In the genomic region with DNA sequence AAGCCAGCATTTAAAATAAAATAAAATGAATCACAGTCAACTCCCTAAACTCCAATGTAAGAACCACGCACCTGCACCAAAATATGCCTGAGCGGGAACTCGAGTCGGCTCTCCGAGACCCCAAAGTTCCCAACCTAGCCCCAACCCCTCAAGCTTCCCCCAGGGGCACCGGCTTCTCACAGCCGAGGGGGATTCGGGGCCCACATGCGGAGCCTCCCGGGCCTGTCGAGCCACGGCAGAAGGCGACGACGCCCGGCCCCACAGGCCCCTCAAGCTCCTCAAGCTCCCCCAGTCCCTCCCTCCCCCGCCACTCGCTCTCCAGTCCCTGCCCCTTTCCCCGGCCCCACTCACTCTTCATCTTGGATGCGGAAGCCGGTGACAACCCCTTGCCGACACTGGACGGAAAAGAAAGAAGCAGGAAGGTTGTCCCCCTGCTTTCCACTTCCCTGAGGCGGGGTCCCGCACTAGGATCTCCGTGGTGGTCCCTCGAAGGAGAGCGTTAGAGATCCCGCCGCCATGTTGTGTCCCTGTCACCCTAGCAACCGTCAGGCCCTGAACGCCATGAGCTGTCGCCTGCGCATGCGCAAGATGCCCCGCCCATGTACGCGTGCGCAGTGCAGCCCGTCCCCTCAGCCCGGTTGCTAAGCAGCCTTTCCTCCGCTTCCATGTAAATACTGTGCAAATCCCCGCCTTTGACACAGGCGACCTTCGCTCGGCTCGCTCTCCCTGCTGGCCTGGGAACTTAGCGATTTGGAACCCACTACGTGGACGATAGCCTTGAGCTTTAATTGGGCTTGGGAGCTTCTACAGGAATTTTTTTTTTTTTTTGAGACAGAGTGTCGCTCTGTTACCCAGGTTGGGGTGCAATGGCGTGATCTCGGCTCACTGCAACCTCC, we compare ENCODE assay signal across 8 cellular contexts. TPM values are rescaled to one million over a fixed set of nuclear protein-coding genes. Genes with fewer than 3 reads are reported as not detected.
DNase-seq lines count a peak whose midpoint lies in the region; ATAC-seq, FAIRE-seq and TF ChIP-seq lines count a peak whose summit lies in the region.

A gene with protein sequence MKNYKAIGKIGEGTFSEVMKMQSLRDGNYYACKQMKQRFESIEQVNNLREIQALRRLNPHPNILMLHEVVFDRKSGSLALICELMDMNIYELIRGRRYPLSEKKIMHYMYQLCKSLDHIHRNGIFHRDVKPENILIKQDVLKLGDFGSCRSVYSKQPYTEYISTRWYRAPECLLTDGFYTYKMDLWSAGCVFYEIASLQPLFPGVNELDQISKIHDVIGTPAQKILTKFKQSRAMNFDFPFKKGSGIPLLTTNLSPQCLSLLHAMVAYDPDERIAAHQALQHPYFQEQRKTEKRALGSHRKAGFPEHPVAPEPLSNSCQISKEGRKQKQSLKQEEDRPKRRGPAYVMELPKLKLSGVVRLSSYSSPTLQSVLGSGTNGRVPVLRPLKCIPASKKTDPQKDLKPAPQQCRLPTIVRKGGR (minus strand): TSS at position 554 of the 896 bp plus-strand sequence. CDS start 196 bp downstream, at position 358.

- no peaks in the 10 kb centered on the region for H3K23me2 ChIP-seq in H1 (ENCODE audit: low read depth, low read length)

- no peak within 1 kb of the TSS for H3K14ac ChIP-seq in H1 (ENCODE audit: insufficient read length)
- H3K14ac ChIP-seq in mesenchymal stem cell (ENCODE audit: low read length in 2 of 2): no peak within 1 kb of the TSS

- H2AK5ac ChIP-seq in H1 (ENCODE audit: low read depth, low read length): no peak within 1 kb of the TSS
- no peak within 1 kb of the TSS for H2AK5ac ChIP-seq in mesenchymal stem cell (ENCODE audit: low read length, severe bottlenecking)

- peak within 1 kb of the TSS; percentile 0; the same call in 1 of the 2 replicates for H2BK5ac ChIP-seq in H1 (ENCODE audit: low read depth, low read length)
- H2BK5ac ChIP-seq in mesenchymal stem cell (ENCODE audit: low read depth, low read length, poor library complexity, severe bottlenecking): no peak within 1 kb of the TSS

- no peak within 1 kb of the TSS for H2BK120ac ChIP-seq in H1 (replicated peaks; ENCODE audit: low read depth, low read length)
- no peak within 1 kb of the TSS for H2BK120ac ChIP-seq in mesenchymal stem cell (ENCODE audit: low read depth, low read length)

- 5% methylated on average over 44 of the region's 53 CpGs; no CpG with 5 or more reads in 1 of the 2 experiments for WGBS in H1 (ENCODE audit: extremely low coverage in 1 of 2, insufficient coverage in 1 of 2, insufficient read length in 1 of 2, insufficient replicate concordance in 2 of 2, low coverage in 1 of 2, low lambda C conversion rate in 2 of 2, missing lambda C conversion rate in 1 of 2), 2 experiments
- WGBS in mesenchymal stem cell: under 1% methylated on average over 43 of the region's 53 CpGs

- peak; percentile 98 for ATAC-seq in GM21423 (IDR thresholded peaks at IDR 0.05; ENCODE audit: unreplicated experiment)

- peak; percentile 92 for FAIRE-seq in H1 (lab: Jason Lieb, UNC)

- H3K79me1 ChIP-seq in H1 (ENCODE audit: low read depth, low read length): no peaks in the 10 kb centered on the region
- H3K79me1 ChIP-seq in mesenchymal stem cell (replicated peaks; ENCODE audit: low read length, poor library complexity, severe bottlenecking): peaks cover 3% of the 10 kb centered on the region

- no peak within 1 kb of the TSS for H2BK12ac ChIP-seq in H1 (ENCODE audit: low read depth, low read length)
- no peak within 1 kb of the TSS for H2BK12ac ChIP-seq in mesenchymal stem cell (ENCODE audit: low read length in 2 of 2)

- peak within 1 kb of the TSS in 3 of 4 experiments; percentile 39 to 55 (median 48); a peak in 6 of 7 replicates for H3K9ac ChIP-seq in H1 (replicated peaks in 1 of 4; ENCODE audit: extremely low read depth in 1 of 4, low read depth in 3 of 4, low read length in 3 of 4)
- peak within 1 kb of the TSS; percentile 99 for H3K9ac ChIP-seq in mesenchymal stem cell (ENCODE audit: low read length)

- no peak within 1 kb of the TSS for H4K91ac ChIP-seq in H1 (replicated peaks; ENCODE audit: insufficient read length, low read length)
- H4K91ac ChIP-seq in mesenchymal stem cell (ENCODE audit: low read length): no peak within 1 kb of the TSS

- H2BK15ac ChIP-seq in H1 (ENCODE audit: low read length): no peak within 1 kb of the TSS
- no peak within 1 kb of the TSS for H2BK15ac ChIP-seq in mesenchymal stem cell (ENCODE audit: low read depth, poor library complexity, severe bottlenecking)

- H3K9me3 ChIP-seq in H1 (ENCODE audit: insufficient read depth in 2 of 2, low read depth in 1 of 2, low read length in 1 of 2) (no peaks in the 10 kb centered on the region), mesenchymal stem cell (ENCODE audit: control insufficient read depth, low read length) (no peaks in the 10 kb centered on the region)

- no peak for TF ChIP-seq POLR2A in H1 (IDR thresholded peaks at IDR 0.05; ENCODE audit: control extremely low read depth in 1 of 2, low read depth in 2 of 2, low read length in 2 of 2)

- TF ChIP-seq EP300 in H1 (IDR thresholded peaks at IDR 0.05; ENCODE audit: borderline replicate concordance in 1 of 2, low read depth in 2 of 2, low read length in 2 of 2): no peak

- H3K36me3 ChIP-seq in H1 (ENCODE audit: control insufficient read depth in 2 of 4, insufficient read depth in 4 of 4, low read length in 3 of 4): no peaks in the 10 kb centered on the region
- no peaks in the 10 kb centered on the region for H3K36me3 ChIP-seq in mesenchymal stem cell (ENCODE audit: control insufficient read depth in 1 of 2, insufficient read depth in 2 of 2, low read depth in 1 of 2, low read length in 2 of 2)

- H3K27ac ChIP-seq in H1 (ENCODE audit: low read depth, low read length): peak within 1 kb of the TSS; percentile 5; the same call in 1 of the 2 replicates
- no peak within 1 kb of the TSS for H3K27ac ChIP-seq in mesenchymal stem cell (ENCODE audit: low read length, poor library complexity, severe bottlenecking)

- H3K18ac ChIP-seq in H1 (ENCODE audit: extremely low read depth, low read length) (no peak within 1 kb of the TSS), mesenchymal stem cell (ENCODE audit: low read depth in 1 of 2, low read length in 2 of 2) (no peak within 1 kb of the TSS)

- DNase-seq in COLO829 (ENCODE audit: low spot score): peak; percentile 98
- DNase-seq in HUDEP-2 (lab: John Stamatoyannopoulos, UW; ENCODE audit: unreplicated experiment in 76 of 76): peak in 75 of 76 experiments; percentile 5 to 97 (median 90)
- DNase-seq in NOMO-1 treated with dmso at 0.1 percent for 144 hours (lab: John Stamatoyannopoulos, UW; ENCODE audit: unreplicated experiment): peak; percentile 90
- DNase-seq in activated CD8-positive, alpha-beta memory T cell treated with anti-CD3 and anti-CD28 coated beads, Interleukin-2, amount 50 U/mL, for 1 hour (ENCODE audit: extremely low read depth): peak; percentile 85
- peak; percentile 97 to 100 for DNase-seq in H1 (ENCODE audit: low read depth in 1 of 2, low spot score in 2 of 2)
- peak; percentile 98 for DNase-seq in mesenchymal stem cell
- peak; percentile 89 for DNase-seq in stimulated activated CD8-positive, alpha-beta memory T cell treated with anti-CD3 and anti-CD28 coated beads, Interleukin-12 subunit alpha, Interleukin-12 subunit beta, amount 100 ng/mL, for 24 hours (ENCODE audit: extremely low read depth)

- H3K4me2 ChIP-seq in H1 (ENCODE audit: insufficient read depth in 1 of 2, low read depth in 2 of 2, low read length in 2 of 2) (peak within 1 kb of the TSS; percentile 46 to 83), mesenchymal stem cell (ENCODE audit: low read length, poor library complexity, severe bottlenecking) (peak within 1 kb of the TSS; percentile 69)

- H3K4me3 ChIP-seq in H1 (ENCODE audit: extremely low read depth in 1 of 4, insufficient read depth in 2 of 4, low read depth in 3 of 4, low read length in 4 of 4) (peak within 1 kb of the TSS; percentile 67 to 83 (median 74)), mesenchymal stem cell (ENCODE audit: insufficient read depth in 1 of 2, low read depth in 1 of 2, low read length in 2 of 2) (peak within 1 kb of the TSS; percentile 80 to 95)

- no peak for TF ChIP-seq CTCF in H1 (IDR thresholded peaks at IDR 0.05; ENCODE audit: control extremely low read depth in 1 of 3, insufficient read depth in 1 of 3, low read depth in 1 of 3, low read length in 3 of 3)

- H3K23ac ChIP-seq in H1 (ENCODE audit: insufficient read length): no peak within 1 kb of the TSS
- no peak within 1 kb of the TSS for H3K23ac ChIP-seq in mesenchymal stem cell (ENCODE audit: low read length in 2 of 2)

- H3K27me3 ChIP-seq in H1 (replicated peaks in 1 of 4; ENCODE audit: control insufficient read depth in 3 of 4, extremely low read depth in 1 of 4, insufficient read depth in 3 of 4, low read length in 3 of 4): no peaks in the 10 kb centered on the region
- H3K27me3 ChIP-seq in mesenchymal stem cell (ENCODE audit: control insufficient read depth in 1 of 2, insufficient read depth in 1 of 2, low read length in 2 of 2): no peaks in the 10 kb centered on the region

- CTCF ChIA-PET in H1 (lab: Charles Lee; ENCODE audit: partially characterized antibody): interaction anchor here (0.6 to 3.7 kb wide), 5 partner anchors 10 to 258 kb away, joined by 3 to 19 read pairs (median 4); a partner anchor contains a TSS

- 0 out of 2 replicates have a peak within 1 kb of the TSS, but pooled peaks have one; percentile 42 for H2AFZ ChIP-seq in H1 (ENCODE audit: low read length)
- H2AFZ ChIP-seq in mesenchymal stem cell (ENCODE audit: low read depth, low read length): peak within 1 kb of the TSS; percentile 57

- POLR2A ChIA-PET in H1 (lab: Charles Lee; ENCODE audit: partially characterized antibody): interaction anchor here (0.6 to 2.1 kb wide), 5 partner anchors 10 to 165 kb away, joined by 3 to 14 read pairs (median 3); a partner anchor contains a TSS

- H3K4me1 ChIP-seq in H1 (replicated peaks in 1 of 4; ENCODE audit: control insufficient read depth in 3 of 4, insufficient read depth in 4 of 4, low read length in 3 of 4): no peaks in the 10 kb centered on the region
- peaks cover 2% of the 10 kb centered on the region for H3K4me1 ChIP-seq in mesenchymal stem cell (ENCODE audit: control insufficient read depth, insufficient read depth, low read depth, low read length)

- H3K4ac ChIP-seq in H1 (replicated peaks; ENCODE audit: insufficient read length, low read depth, low read length): no peak within 1 kb of the TSS
- H3K4ac ChIP-seq in mesenchymal stem cell (ENCODE audit: low read depth in 1 of 2, low read length in 2 of 2): no peak within 1 kb of the TSS

- no peaks in the 10 kb centered on the region for H4K20me1 ChIP-seq in H1 (replicated peaks in 1 of 2; ENCODE audit: control insufficient read depth in 1 of 2, insufficient read depth in 2 of 2, low read length in 2 of 2)

- no peak within 1 kb of the TSS for H4K8ac ChIP-seq in H1 (ENCODE audit: extremely low read depth, insufficient read depth, low read length)
- no peak within 1 kb of the TSS for H4K8ac ChIP-seq in mesenchymal stem cell (ENCODE audit: low read length)

- no peaks in the 10 kb centered on the region for H3K79me2 ChIP-seq in H1 (ENCODE audit: control insufficient read depth in 1 of 2, insufficient read depth in 2 of 2, low read length in 2 of 2)

- 0 out of 4 replicates have a peak, but pooled peaks of 1 of the 2 experiments have one; percentile 2 for TF ChIP-seq RAD21 in H1 (IDR thresholded peaks at IDR 0.05 in 1 of 2, conservative IDR thresholded peaks at IDR 0.05 in 1 of 2; ENCODE audit: low read depth in 2 of 2, low read length in 2 of 2)

- H4K5ac ChIP-seq in H1 (ENCODE audit: insufficient read length, low read depth, low read length): no peak within 1 kb of the TSS

- H3K56ac ChIP-seq in H1 (replicated peaks; ENCODE audit: insufficient read length, low read depth, low read length): no peak within 1 kb of the TSS

- no peak within 1 kb of the TSS for H2BK20ac ChIP-seq in H1 (ENCODE audit: low read length)

RNA-seq across cellular contexts. Expression of the gene that starts here (rescaled TPM):
- total RNA-seq in H1 (2021; fragmentation: NEBNext Ultra II Directional; extraction: Animal tissue kit (Norgen Biotek cat#: 25700)): 1.7 and 2.5 TPM in 2 replicates
- 2.1 and 2.8 TPM in 2 replicates for polyA plus RNA-seq in H1 (2011; rRNA removed)
- polyA plus RNA-seq in H1 (2011; cell fraction: cytosol; rRNA removed): 2.8 TPM
- 5.2 TPM for polyA plus RNA-seq in H1 (2011; cell fraction: nucleus; rRNA removed)
- polyA plus RNA-seq in H1 (2012, experiment 1 of 2): 2.3 to 2.7 TPM (median 2.5 TPM) in 4 replicates
- 1.3 TPM for polyA plus RNA-seq in H1 (2012, experiment 2 of 2)
- polyA plus RNA-seq in H1 (2013, experiment 1 of 2): 1.6 TPM
- 2.1 TPM for polyA plus RNA-seq in H1 (2013, experiment 2 of 2)
- 1.7 and 3.7 TPM in 2 replicates for polyA minus RNA-seq in H1 (2011; rRNA and poly(A)+ RNA removed)
- polyA minus RNA-seq in H1 (2011; cell fraction: cytosol; rRNA and poly(A)+ RNA removed): 1.8 TPM
- polyA minus RNA-seq in H1 (2011; cell fraction: nucleus; rRNA and poly(A)+ RNA removed): 6.1 TPM
- polyA plus RNA-seq in mesenchymal stem cell (2013, experiment 1 of 2): 6.9 TPM
- 7.7 TPM for polyA plus RNA-seq in mesenchymal stem cell (2013, experiment 2 of 2)
